In genomic region chr1:50268049-50268448, GRCh38 we compare ENCODE assay signal across 15 cellular contexts.
A peak's percentile ranks its signal among the peaks of the same experiment; 100 is the strongest.
DNase-seq lines count a peak whose midpoint lies in the region; ATAC-seq and TF ChIP-seq lines count a peak whose summit lies in the region.
"Had no signal": no experiment of that assay in that cellular context is flagged by ENCODE, and none has a peak within 500 bp of the region (broad histone marks: within the 10 kb centered on the region; RNA-seq: fewer than 3 reads in every experiment).

No MANE protein-coding gene starts in this region.

- ATAC-seq in activated T-helper 17 cell treated with anti-CD3 and anti-CD28 coated beads, Interleukin-2, amount 50 U/mL, for 72 hours (replicated peaks): no peak
- no peak for ATAC-seq in HG03521 (IDR thresholded peaks at IDR 0.05; ENCODE audit: unreplicated experiment)
- no peak for ATAC-seq in naive thymus-derived CD4-positive, alpha-beta T cell
- ATAC-seq: esophagus mucosa had no signal

- no peak overlapping the region for H3K4me3 ChIP-seq in hepatocyte
- H3K4me3 ChIP-seq in thyroid gland (replicated peaks in 1 of 3): no peak overlapping the region
- H3K4me3 ChIP-seq in naive thymus-derived CD4-positive, alpha-beta T cell (ENCODE audit: low read length): no peak overlapping the region
- H3K4me3 ChIP-seq: HAP-1 had no signal

- H3K9me2 ChIP-seq in hepatocyte (replicated peaks; ENCODE audit: insufficient read depth): no peaks in the 10 kb centered on the region

- H3K9me3 Mint-ChIP-seq in activated naive CD4-positive, alpha-beta T cell treated with anti-CD3 and anti-CD28 coated beads for 36 hours: no peaks in the 10 kb centered on the region
- H3K9me3 Mint-ChIP-seq in activated T-helper 17 cell treated with anti-CD3 and anti-CD28 coated beads, Interleukin-2, amount 50 U/mL, for 72 hours: no peaks in the 10 kb centered on the region
- H3K9me3 Mint-ChIP-seq in naive thymus-derived CD4-positive, alpha-beta T cell: peaks cover 0 to 7% (median 0%) of the 10 kb centered on the region in 11 donors
- H3K9me3 Mint-ChIP-seq: mesothelial cell of epicardium had no signal

- H3K9me3 ChIP-seq in hepatocyte (ENCODE audit: low read depth) (no peaks in the 10 kb centered on the region), thyroid gland (no peaks in the 10 kb centered on the region)
- H3K9me3 ChIP-seq in naive thymus-derived CD4-positive, alpha-beta T cell (ENCODE audit: control insufficient read depth in 2 of 3, low read length in 3 of 3): no peaks in the 10 kb centered on the region
- H3K9me3 ChIP-seq: HAP-1 had no signal

- H2AFZ ChIP-seq in hepatocyte: no peak overlapping the region

- intact Hi-C loops in activated naive CD4-positive, alpha-beta T cell treated with anti-CD3 and anti-CD28 coated beads for 36 hours (cut with micrococcal nuclease): loop anchor here (2.0 kb wide), 1 partner anchor 41 kb away; no protein-coding TSS in a partner anchor
- intact Hi-C loops in thyroid gland (cut with DNase I): no loop called here
- intact Hi-C loops in naive thymus-derived CD4-positive, alpha-beta T cell (cut with micrococcal nuclease): no loop called here

- TF ChIP-seq CTCF in hepatocyte (IDR thresholded peaks at IDR 0.05; ENCODE audit: poor library complexity) (no peak), thyroid gland (IDR thresholded peaks at IDR 0.05) (no peak)

- no peaks in the 10 kb centered on the region for H3K27me3 ChIP-seq in hepatocyte
- no peaks in the 10 kb centered on the region for H3K27me3 ChIP-seq in thyroid gland
- peaks cover 2 to 3% of the 10 kb centered on the region in 2 donors for H3K27me3 ChIP-seq in naive thymus-derived CD4-positive, alpha-beta T cell (ENCODE audit: control insufficient read depth in 2 of 2, insufficient read depth in 2 of 2, low read length in 2 of 2)

- peaks cover 8% of the 10 kb centered on the region for H3K27me3 Mint-ChIP-seq in activated naive CD4-positive, alpha-beta T cell treated with anti-CD3 and anti-CD28 coated beads for 36 hours (ENCODE audit: low read depth)
- H3K27me3 Mint-ChIP-seq in activated T-helper 17 cell treated with anti-CD3 and anti-CD28 coated beads, Interleukin-2, amount 50 U/mL, for 72 hours: peaks cover 12% of the 10 kb centered on the region
- peaks cover 0 to 19% (median 14%) of the 10 kb centered on the region in 5 donors for H3K27me3 Mint-ChIP-seq in naive thymus-derived CD4-positive, alpha-beta T cell

- no peak overlapping the region for H3K27ac Mint-ChIP-seq in activated naive CD4-positive, alpha-beta T cell treated with anti-CD3 and anti-CD28 coated beads for 36 hours
- H3K27ac Mint-ChIP-seq in activated T-helper 17 cell treated with anti-CD3 and anti-CD28 coated beads, Interleukin-2, amount 50 U/mL, for 72 hours: no peak overlapping the region
- no peak overlapping the region for H3K27ac Mint-ChIP-seq in naive thymus-derived CD4-positive, alpha-beta T cell
- H3K27ac Mint-ChIP-seq: mesothelial cell of epicardium had no signal

- no peak overlapping the region for H3K4me2 ChIP-seq in hepatocyte

- H3K27ac ChIP-seq in hepatocyte: no peak overlapping the region
- H3K27ac ChIP-seq in thyroid gland: no peak overlapping the region
- no peak overlapping the region for H3K27ac ChIP-seq in naive thymus-derived CD4-positive, alpha-beta T cell (ENCODE audit: low read depth, low read length)

- H3K36me3 Mint-ChIP-seq in activated naive CD4-positive, alpha-beta T cell treated with anti-CD3 and anti-CD28 coated beads for 36 hours (ENCODE audit: low read depth): no peaks in the 10 kb centered on the region
- H3K36me3 Mint-ChIP-seq in activated T-helper 17 cell treated with anti-CD3 and anti-CD28 coated beads, Interleukin-2, amount 50 U/mL, for 72 hours (ENCODE audit: low read depth): no peaks in the 10 kb centered on the region
- H3K36me3 Mint-ChIP-seq in naive thymus-derived CD4-positive, alpha-beta T cell: no peaks in the 10 kb centered on the region
- H3K36me3 Mint-ChIP-seq: mesothelial cell of epicardium had no signal

- POLR2A ChIA-PET in naive thymus-derived CD4-positive, alpha-beta T cell (lab: Charles Lee): no interaction called here

- H3K4me1 Mint-ChIP-seq in activated naive CD4-positive, alpha-beta T cell treated with anti-CD3 and anti-CD28 coated beads for 36 hours (ENCODE audit: low read depth): no peaks in the 10 kb centered on the region
- H3K4me1 Mint-ChIP-seq in activated T-helper 17 cell treated with anti-CD3 and anti-CD28 coated beads, Interleukin-2, amount 50 U/mL, for 72 hours: no peaks in the 10 kb centered on the region
- H3K4me1 Mint-ChIP-seq in naive thymus-derived CD4-positive, alpha-beta T cell: peaks cover 0 to 5% (median 0%) of the 10 kb centered on the region in 7 donors
- H3K4me1 Mint-ChIP-seq: mesothelial cell of epicardium had no signal

- no peaks in the 10 kb centered on the region for H3K36me3 ChIP-seq in hepatocyte (replicated peaks; ENCODE audit: insufficient read depth, low read depth)
- no peaks in the 10 kb centered on the region for H3K36me3 ChIP-seq in thyroid gland
- H3K36me3 ChIP-seq in naive thymus-derived CD4-positive, alpha-beta T cell (ENCODE audit: control insufficient read depth in 2 of 3, insufficient read depth in 3 of 3, low read length in 3 of 3): no peaks in the 10 kb centered on the region
- H3K36me3 ChIP-seq: HAP-1 had no signal

- no peaks in the 10 kb centered on the region for H4K20me1 ChIP-seq in hepatocyte (ENCODE audit: insufficient read depth, poor library complexity, severe bottlenecking)

- H3K79me2 ChIP-seq in hepatocyte: no peaks in the 10 kb centered on the region

- H3K4me3 Mint-ChIP-seq in activated naive CD4-positive, alpha-beta T cell treated with anti-CD3 and anti-CD28 coated beads for 36 hours: no peak overlapping the region
- H3K4me3 Mint-ChIP-seq in activated T-helper 17 cell treated with anti-CD3 and anti-CD28 coated beads, Interleukin-2, amount 50 U/mL, for 72 hours: no peak overlapping the region
- H3K4me3 Mint-ChIP-seq in naive thymus-derived CD4-positive, alpha-beta T cell: no peak overlapping the region
- H3K4me3 Mint-ChIP-seq: mesothelial cell of epicardium had no signal

- no peaks in the 10 kb centered on the region for H3K4me1 ChIP-seq in hepatocyte (ENCODE audit: insufficient read depth)
- peaks cover 0 to 3% of the 10 kb centered on the region in 2 donors for H3K4me1 ChIP-seq in thyroid gland
- no peaks in the 10 kb centered on the region for H3K4me1 ChIP-seq in naive thymus-derived CD4-positive, alpha-beta T cell (ENCODE audit: control insufficient read depth in 2 of 2, insufficient read depth in 2 of 2, low read length in 2 of 2)
- H3K4me1 ChIP-seq: HAP-1 had no signal

- 58% methylated on average over 7 of the region's 7 CpGs for WGBS in hepatocyte (ENCODE audit: low lambda C conversion rate, missing lambda C conversion rate)
- 33 to 41% methylated on average over 7 of the region's 7 CpGs for WGBS in thyroid gland, 2 donors

- CTCF ChIA-PET in activated naive CD4-positive, alpha-beta T cell treated with anti-CD3 and anti-CD28 coated beads for 36 hours (lab: Charles Lee): no interaction called here
- CTCF ChIA-PET in naive thymus-derived CD4-positive, alpha-beta T cell (lab: Charles Lee): no interaction called here

- TF ChIP-seq POLR2A in thyroid gland (IDR thresholded peaks at IDR 0.05): no peak

- peak; percentile 20 for DNase-seq in activated naive CD4-positive, alpha-beta T cell treated with anti-CD3 and anti-CD28 coated beads for 36 hours
- DNase-seq in activated naive CD4-positive, alpha-beta T cell (lab: John Stamatoyannopoulos, UW): no peak
- DNase-seq in RKO (ENCODE audit: low spot score) (peak; percentile 51), hepatocyte (ENCODE audit: low spot score) (peak; percentile 34), thyroid gland (peak; percentile 36 to 64)
- no peak for DNase-seq in naive thymus-derived CD4-positive, alpha-beta T cell
- DNase-seq: activated CD4-positive, alpha-beta T cell treated with anti-CD3 and anti-CD28 coated beads, Interleukin-2, amount 50 U/mL, for 48 hours; caudate nucleus; NCI-H187 treated with DMSO at 0.1 percent for 48 hours; NCI-H748 treated with DMSO at 0.1 percent for 48 hours had no signal

Comparison
In these comparisons a context has a peak if more than half of its experiments do, and no peak if none do; other contexts are left out.
1. DNase-seq: peak in activated naive CD4-positive, alpha-beta T cell treated with anti-CD3 and anti-CD28 coated beads for 36 hours (single experiment), RKO (single experiment), hepatocyte (single experiment) and thyroid gland (2 of 2); none in activated naive CD4-positive, alpha-beta T cell (0 of 4) and naive thymus-derived CD4-positive, alpha-beta T cell (0 of 9).